In the genomic region with DNA sequence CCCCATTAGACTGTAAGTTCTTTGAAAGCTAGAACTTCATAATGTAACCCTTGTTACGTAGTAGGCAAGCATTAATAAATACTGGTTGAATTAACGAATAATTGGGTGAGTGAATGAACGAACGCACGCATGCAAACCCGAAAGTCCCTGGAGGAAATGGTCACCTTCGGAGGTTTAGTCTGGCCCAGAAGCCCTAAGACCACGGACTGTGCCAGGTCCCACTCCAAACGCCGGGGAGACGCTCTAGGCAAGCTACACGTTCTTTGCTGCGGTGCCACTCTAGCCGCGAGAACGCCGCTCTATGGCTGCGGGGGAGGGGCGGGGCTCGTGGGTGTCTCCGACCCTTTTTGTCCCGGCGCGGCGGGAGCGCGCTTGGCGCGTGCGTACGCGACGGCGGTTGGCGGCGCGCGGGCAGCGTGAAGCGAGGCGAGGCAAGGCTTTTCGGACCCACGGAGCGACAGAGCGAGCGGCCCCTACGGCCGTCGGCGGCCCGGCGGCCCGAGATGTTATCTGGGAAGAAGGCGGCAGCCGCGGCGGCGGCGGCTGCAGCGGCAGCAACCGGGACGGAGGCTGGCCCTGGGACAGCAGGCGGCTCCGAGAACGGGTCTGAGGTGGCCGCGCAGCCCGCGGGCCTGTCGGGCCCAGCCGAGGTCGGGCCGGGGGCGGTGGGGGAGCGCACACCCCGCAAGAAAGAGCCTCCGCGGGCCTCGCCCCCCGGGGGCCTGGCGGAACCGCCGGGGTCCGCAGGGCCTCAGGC, we compare ENCODE assay signal across 1 cellular context.
TF ChIP-seq lines count a peak whose summit lies in the region.

A gene (plus strand): TSS at position 375 of the 757 bp plus-strand sequence. CDS start 129 bp downstream, at position 504.

TF ChIP-seq in HEK293, 187 proteins besides CTCF, POLR2A, EP300 and RAD21 (continued from another document and continues in another):
- TF ChIP-seq, protein P1, sequence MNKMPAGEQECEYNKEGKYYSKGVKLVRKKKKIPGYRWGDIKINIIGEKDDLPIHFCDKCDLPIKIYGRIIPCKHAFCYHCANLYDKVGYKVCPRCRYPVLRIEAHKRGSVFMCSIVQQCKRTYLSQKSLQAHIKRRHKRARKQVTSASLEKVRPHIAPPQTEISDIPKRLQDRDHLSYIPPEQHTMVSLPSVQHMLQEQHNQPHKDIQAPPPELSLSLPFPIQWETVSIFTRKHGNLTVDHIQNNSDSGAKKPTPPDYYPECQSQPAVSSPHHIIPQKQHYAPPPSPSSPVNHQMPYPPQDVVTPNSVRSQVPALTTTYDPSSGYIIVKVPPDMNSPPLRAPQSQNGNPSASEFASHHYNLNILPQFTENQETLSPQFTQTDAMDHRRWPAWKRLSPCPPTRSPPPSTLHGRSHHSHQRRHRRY (tag by site-specific recombination; IDR thresholded peaks at IDR 0.05) = no peak
- TF ChIP-seq ZFP41 (tag by site-specific recombination; IDR thresholded peaks at IDR 0.05; ENCODE audit: borderline replicate concordance) (no peak), KLF9 (tag by site-specific recombination; IDR thresholded peaks at IDR 0.05; ENCODE audit: low read depth) (peak; percentile 92), ZNF140 (tag by site-specific recombination; IDR thresholded peaks at IDR 0.05) (no peak), HOXC10 (CRISPR knock-in tag; IDR thresholded peaks at IDR 0.05) (peak; percentile 82; the same call in 1 of the 2 replicates), ZNF423 (tag by site-specific recombination; IDR thresholded peaks at IDR 0.05) (peak; percentile 80), ZNF394 (tag by site-specific recombination; IDR thresholded peaks at IDR 0.05; ENCODE audit: borderline replicate concordance) (peak; percentile 79; the same call in 1 of the 2 replicates), FEZF1 (tag by site-specific recombination; IDR thresholded peaks at IDR 0.05) (peak; percentile 27; the same call in 1 of the 2 replicates), ZNF621 (tag by site-specific recombination; IDR thresholded peaks at IDR 0.05) (no peak), ZNF544 (tag by site-specific recombination; IDR thresholded peaks at IDR 0.05) (no peak), ZNF10 (tag by site-specific recombination; IDR thresholded peaks at IDR 0.05) (no peak), ZNF19 (tag by site-specific recombination; IDR thresholded peaks at IDR 0.05; ENCODE audit: low read depth) (no peak), ZNF510 (tag by site-specific recombination; IDR thresholded peaks at IDR 0.05; ENCODE audit: insufficient replicate concordance) (no peak), ZNF776 (tag by site-specific recombination; IDR thresholded peaks at IDR 0.05; ENCODE audit: borderline replicate concordance) (no peak), SP7 (tag by site-specific recombination; IDR thresholded peaks at IDR 0.05) (peak; percentile 95), ZNF76 (tag by site-specific recombination; IDR thresholded peaks at IDR 0.05; ENCODE audit: borderline replicate concordance, low read depth) (peak; percentile 97), ZNF121 (tag by site-specific recombination; IDR thresholded peaks at IDR 0.05) (no peak), REPIN1 (tag by site-specific recombination; IDR thresholded peaks at IDR 0.05; ENCODE audit: low read depth) (no peak), MZF1 (tag by site-specific recombination; IDR thresholded peaks at IDR 0.05; ENCODE audit: borderline replicate concordance) (peak; percentile 56; the same call in 1 of the 2 replicates), ZNF555 (tag by site-specific recombination; conservative IDR thresholded peaks at IDR 0.05) (no peak), ZNF223 (tag by site-specific recombination; IDR thresholded peaks at IDR 0.05) (no peak), ZNF366 (tag by site-specific recombination; conservative IDR thresholded peaks at IDR 0.05) (peak; percentile 65), ZNF221 (tag by site-specific recombination; IDR thresholded peaks at IDR 0.05; ENCODE audit: borderline replicate concordance) (no peak), ZNF48 (tag by site-specific recombination; IDR thresholded peaks at IDR 0.05) (no peak), ZNF747 (tag by site-specific recombination; IDR thresholded peaks at IDR 0.05) (no peak), OSR2 (tag by site-specific recombination; IDR thresholded peaks at IDR 0.05) (0 out of 2 replicates have a peak, but pooled peaks have one; percentile 25), YY1 (tag by site-specific recombination; IDR thresholded peaks at IDR 0.05) (peak; percentile 72), ZFP3 (tag by site-specific recombination; IDR thresholded peaks at IDR 0.05; ENCODE audit: low read depth) (no peak), ZNF600 (tag by site-specific recombination; IDR thresholded peaks at IDR 0.05) (no peak), ZIC2 (tag by site-specific recombination; IDR thresholded peaks at IDR 0.05) (peak; percentile 71), ZNF426 (tag by site-specific recombination; IDR thresholded peaks at IDR 0.05) (no peak), ZNF274 (IDR thresholded peaks at IDR 0.05; ENCODE audit: low read length) (no peak), ZNF274 (tag by site-specific recombination; IDR thresholded peaks at IDR 0.05; ENCODE audit: borderline replicate concordance) (no peak), ZNF138 (tag by site-specific recombination; IDR thresholded peaks at IDR 0.05; ENCODE audit: borderline replicate concordance) (no peak), ZNF239 (tag by site-specific recombination; IDR thresholded peaks at IDR 0.05) (no peak), ZNF311 (tag by site-specific recombination; IDR thresholded peaks at IDR 0.05; ENCODE audit: borderline replicate concordance) (no peak), ZNF404 (tag by site-specific recombination; IDR thresholded peaks at IDR 0.05) (no peak), RBAK (tag by site-specific recombination; IDR thresholded peaks at IDR 0.05) (no peak), ZNF677 (tag by site-specific recombination; IDR thresholded peaks at IDR 0.05) (0 out of 2 replicates have a peak, but pooled peaks have one; percentile 40)
- TF ChIP-seq, protein P2, sequence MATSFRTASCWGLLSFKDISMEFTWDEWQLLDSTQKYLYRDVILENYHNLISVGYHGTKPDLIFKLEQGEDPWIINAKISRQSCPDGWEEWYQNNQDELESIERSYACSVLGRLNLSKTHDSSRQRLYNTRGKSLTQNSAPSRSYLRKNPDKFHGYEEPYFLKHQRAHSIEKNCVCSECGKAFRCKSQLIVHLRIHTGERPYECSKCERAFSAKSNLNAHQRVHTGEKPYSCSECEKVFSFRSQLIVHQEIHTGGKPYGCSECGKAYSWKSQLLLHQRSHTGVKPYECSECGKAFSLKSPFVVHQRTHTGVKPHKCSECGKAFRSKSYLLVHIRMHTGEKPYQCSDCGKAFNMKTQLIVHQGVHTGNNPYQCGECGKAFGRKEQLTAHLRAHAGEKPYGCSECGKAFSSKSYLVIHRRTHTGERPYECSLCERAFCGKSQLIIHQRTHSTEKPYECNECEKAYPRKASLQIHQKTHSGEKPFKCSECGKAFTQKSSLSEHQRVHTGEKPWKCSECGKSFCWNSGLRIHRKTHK (tag by site-specific recombination; IDR thresholded peaks at IDR 0.05) = no peak
- TF ChIP-seq, protein P3, sequence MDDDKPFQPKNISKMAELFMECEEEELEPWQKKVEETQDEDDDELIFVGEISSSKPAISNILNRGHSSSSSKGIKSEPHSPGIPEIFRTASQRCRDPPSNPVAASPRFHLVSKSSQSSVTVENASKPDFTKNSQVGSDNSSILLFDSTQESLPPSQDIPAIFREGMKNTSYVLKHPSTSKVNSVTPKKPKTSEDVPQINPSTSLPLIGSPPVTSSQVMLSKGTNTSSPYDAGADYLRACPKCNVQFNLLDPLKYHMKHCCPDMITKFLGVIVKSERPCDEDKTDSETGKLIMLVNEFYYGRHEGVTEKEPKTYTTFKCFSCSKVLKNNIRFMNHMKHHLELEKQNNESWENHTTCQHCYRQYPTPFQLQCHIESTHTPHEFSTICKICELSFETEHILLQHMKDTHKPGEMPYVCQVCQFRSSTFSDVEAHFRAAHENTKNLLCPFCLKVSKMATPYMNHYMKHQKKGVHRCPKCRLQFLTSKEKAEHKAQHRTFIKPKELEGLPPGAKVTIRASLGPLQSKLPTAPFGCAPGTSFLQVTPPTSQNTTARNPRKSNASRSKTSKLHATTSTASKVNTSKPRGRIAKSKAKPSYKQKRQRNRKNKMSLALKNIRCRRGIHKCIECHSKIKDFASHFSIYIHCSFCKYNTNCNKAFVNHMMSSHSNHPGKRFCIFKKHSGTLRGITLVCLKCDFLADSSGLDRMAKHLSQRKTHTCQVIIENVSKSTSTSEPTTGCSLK (tag by site-specific recombination; IDR thresholded peaks at IDR 0.05) = no peak
- TF ChIP-seq, protein P4, sequence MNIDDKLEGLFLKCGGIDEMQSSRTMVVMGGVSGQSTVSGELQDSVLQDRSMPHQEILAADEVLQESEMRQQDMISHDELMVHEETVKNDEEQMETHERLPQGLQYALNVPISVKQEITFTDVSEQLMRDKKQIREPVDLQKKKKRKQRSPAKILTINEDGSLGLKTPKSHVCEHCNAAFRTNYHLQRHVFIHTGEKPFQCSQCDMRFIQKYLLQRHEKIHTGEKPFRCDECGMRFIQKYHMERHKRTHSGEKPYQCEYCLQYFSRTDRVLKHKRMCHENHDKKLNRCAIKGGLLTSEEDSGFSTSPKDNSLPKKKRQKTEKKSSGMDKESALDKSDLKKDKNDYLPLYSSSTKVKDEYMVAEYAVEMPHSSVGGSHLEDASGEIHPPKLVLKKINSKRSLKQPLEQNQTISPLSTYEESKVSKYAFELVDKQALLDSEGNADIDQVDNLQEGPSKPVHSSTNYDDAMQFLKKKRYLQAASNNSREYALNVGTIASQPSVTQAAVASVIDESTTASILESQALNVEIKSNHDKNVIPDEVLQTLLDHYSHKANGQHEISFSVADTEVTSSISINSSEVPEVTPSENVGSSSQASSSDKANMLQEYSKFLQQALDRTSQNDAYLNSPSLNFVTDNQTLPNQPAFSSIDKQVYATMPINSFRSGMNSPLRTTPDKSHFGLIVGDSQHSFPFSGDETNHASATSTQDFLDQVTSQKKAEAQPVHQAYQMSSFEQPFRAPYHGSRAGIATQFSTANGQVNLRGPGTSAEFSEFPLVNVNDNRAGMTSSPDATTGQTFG (tag by site-specific recombination; IDR thresholded peaks at IDR 0.05; ENCODE audit: borderline replicate concordance) = peak; percentile 73; the same call in 1 of the 2 replicates
- TF ChIP-seq, protein P5, sequence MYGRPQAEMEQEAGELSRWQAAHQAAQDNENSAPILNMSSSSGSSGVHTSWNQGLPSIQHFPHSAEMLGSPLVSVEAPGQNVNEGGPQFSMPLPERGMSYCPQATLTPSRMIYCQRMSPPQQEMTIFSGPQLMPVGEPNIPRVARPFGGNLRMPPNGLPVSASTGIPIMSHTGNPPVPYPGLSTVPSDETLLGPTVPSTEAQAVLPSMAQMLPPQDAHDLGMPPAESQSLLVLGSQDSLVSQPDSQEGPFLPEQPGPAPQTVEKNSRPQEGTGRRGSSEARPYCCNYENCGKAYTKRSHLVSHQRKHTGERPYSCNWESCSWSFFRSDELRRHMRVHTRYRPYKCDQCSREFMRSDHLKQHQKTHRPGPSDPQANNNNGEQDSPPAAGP (tag by site-specific recombination; IDR thresholded peaks at IDR 0.05) = peak; percentile 96
- TF ChIP-seq, protein P6, sequence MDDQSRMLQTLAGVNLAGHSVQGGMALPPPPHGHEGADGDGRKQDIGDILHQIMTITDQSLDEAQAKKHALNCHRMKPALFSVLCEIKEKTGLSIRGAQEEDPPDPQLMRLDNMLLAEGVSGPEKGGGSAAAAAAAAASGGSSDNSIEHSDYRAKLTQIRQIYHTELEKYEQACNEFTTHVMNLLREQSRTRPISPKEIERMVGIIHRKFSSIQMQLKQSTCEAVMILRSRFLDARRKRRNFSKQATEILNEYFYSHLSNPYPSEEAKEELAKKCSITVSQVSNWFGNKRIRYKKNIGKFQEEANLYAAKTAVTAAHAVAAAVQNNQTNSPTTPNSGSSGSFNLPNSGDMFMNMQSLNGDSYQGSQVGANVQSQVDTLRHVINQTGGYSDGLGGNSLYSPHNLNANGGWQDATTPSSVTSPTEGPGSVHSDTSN (CRISPR knock-in tag; IDR thresholded peaks at IDR 0.05) = peak; percentile 47; the same call in 1 of the 2 replicates
- TF ChIP-seq, protein P7, sequence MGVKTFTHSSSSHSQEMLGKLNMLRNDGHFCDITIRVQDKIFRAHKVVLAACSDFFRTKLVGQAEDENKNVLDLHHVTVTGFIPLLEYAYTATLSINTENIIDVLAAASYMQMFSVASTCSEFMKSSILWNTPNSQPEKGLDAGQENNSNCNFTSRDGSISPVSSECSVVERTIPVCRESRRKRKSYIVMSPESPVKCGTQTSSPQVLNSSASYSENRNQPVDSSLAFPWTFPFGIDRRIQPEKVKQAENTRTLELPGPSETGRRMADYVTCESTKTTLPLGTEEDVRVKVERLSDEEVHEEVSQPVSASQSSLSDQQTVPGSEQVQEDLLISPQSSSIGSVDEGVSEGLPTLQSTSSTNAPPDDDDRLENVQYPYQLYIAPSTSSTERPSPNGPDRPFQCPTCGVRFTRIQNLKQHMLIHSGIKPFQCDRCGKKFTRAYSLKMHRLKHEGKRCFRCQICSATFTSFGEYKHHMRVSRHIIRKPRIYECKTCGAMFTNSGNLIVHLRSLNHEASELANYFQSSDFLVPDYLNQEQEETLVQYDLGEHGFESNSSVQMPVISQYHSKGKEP (tag by site-specific recombination; IDR thresholded peaks at IDR 0.05) = peak; percentile 68
- TF ChIP-seq, protein P8, sequence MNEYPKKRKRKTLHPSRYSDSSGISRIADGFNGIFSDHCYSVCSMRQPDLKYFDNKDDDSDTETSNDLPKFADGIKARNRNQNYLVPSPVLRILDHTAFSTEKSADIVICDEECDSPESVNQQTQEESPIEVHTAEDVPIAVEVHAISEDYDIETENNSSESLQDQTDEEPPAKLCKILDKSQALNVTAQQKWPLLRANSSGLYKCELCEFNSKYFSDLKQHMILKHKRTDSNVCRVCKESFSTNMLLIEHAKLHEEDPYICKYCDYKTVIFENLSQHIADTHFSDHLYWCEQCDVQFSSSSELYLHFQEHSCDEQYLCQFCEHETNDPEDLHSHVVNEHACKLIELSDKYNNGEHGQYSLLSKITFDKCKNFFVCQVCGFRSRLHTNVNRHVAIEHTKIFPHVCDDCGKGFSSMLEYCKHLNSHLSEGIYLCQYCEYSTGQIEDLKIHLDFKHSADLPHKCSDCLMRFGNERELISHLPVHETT (tag by site-specific recombination; IDR thresholded peaks at IDR 0.05) = peak; percentile 91
- TF ChIP-seq, protein P9, sequence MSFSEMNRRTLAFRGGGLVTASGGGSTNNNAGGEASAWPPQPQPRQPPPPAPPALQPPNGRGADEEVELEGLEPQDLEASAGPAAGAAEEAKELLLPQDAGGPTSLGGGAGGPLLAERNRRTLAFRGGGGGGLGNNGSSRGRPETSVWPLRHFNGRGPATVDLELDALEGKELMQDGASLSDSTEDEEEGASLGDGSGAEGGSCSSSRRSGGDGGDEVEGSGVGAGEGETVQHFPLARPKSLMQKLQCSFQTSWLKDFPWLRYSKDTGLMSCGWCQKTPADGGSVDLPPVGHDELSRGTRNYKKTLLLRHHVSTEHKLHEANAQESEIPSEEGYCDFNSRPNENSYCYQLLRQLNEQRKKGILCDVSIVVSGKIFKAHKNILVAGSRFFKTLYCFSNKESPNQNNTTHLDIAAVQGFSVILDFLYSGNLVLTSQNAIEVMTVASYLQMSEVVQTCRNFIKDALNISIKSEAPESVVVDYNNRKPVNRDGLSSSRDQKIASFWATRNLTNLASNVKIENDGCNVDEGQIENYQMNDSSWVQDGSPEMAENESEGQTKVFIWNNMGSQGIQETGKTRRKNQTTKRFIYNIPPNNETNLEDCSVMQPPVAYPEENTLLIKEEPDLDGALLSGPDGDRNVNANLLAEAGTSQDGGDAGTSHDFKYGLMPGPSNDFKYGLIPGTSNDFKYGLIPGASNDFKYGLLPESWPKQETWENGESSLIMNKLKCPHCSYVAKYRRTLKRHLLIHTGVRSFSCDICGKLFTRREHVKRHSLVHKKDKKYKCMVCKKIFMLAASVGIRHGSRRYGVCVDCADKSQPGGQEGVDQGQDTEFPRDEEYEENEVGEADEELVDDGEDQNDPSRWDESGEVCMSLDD (tag by site-specific recombination; IDR thresholded peaks at IDR 0.05) = peak; percentile 62; the same call in 1 of the 2 replicates
